Comparison of ENCODE assay signal across 37 cellular contexts in genomic region chr6:127980996-127981395, GRCh38.
DNase-seq lines count a peak whose midpoint lies in the region; ATAC-seq, FAIRE-seq and TF ChIP-seq lines count a peak whose summit lies in the region.
"Had no signal": no experiment of that assay in that cellular context is flagged by ENCODE, and none has a peak within 500 bp of the region (broad histone marks: within the 10 kb centered on the region; RNA-seq: fewer than 3 reads in every experiment).

No MANE protein-coding gene starts in this region.

- H3K36me3 Mint-ChIP-seq in CD8-positive, alpha-beta T cell, result peaks cover 25% of the 10 kb centered on the region
- H3K36me3 Mint-ChIP-seq in activated CD8-positive, alpha-beta T cell treated with anti-CD3 and anti-CD28 coated beads for 36 hours (ENCODE audit: low read depth), result peaks cover 60% of the 10 kb centered on the region

- no peak for ATAC-seq in CD8-positive, alpha-beta T cell
- no peak for ATAC-seq in activated CD8-positive, alpha-beta T cell treated with anti-CD3 and anti-CD28 coated beads for 36 hours
- ATAC-seq in GM18861 (IDR thresholded peaks at IDR 0.05; ENCODE audit: unreplicated experiment) (no peak), HG02884 (IDR thresholded peaks at IDR 0.05; ENCODE audit: unreplicated experiment) (no peak)
- ATAC-seq: foreskin keratinocyte; naive thymus-derived CD4-positive, alpha-beta T cell; WTC11 had no signal

- H3K9me3 ChIP-seq in CD8-positive, alpha-beta T cell (ENCODE audit: low read length), result no peaks in the 10 kb centered on the region
- H3K9me3 ChIP-seq: BLaER1, esophagus muscularis mucosa, left ventricle myocardium inferior, upper lobe of left lung had no signal

- no peak for TF ChIP-seq CTCF in CD8-positive, alpha-beta T cell (IDR thresholded peaks at IDR 0.05)
- TF ChIP-seq CTCF in activated CD8-positive, alpha-beta T cell treated with anti-CD3 and anti-CD28 coated beads for 36 hours (IDR thresholded peaks at IDR 0.05), result no peak
- TF ChIP-seq CTCF in D721Med (IDR thresholded peaks at IDR 0.05; ENCODE audit: insufficient read depth, missing control alignments), result no peak

- H3K27ac Mint-ChIP-seq in CD8-positive, alpha-beta T cell, result peak overlapping the region; percentile 78
- H3K27ac Mint-ChIP-seq in activated CD8-positive, alpha-beta T cell treated with anti-CD3 and anti-CD28 coated beads for 36 hours, result peak overlapping the region; percentile 23
- H3K27ac Mint-ChIP-seq: activated naive CD4-positive, alpha-beta T cell treated with anti-CD3 and anti-CD28 coated beads, Interleukin-2, amount 50 U/mL, for 24 hours; activated T-helper 2 cell treated with anti-CD3 and anti-CD28 coated beads, Interferon-gamma antibody, Interleukin-2, Interleukin-4, amounts not matched to agents 10 μg/mL and 5 μg/mL and 100 μg/mL, durations not matched to agents 14 hours and 24 hours and 36 hours; dendritic cell treated with granulocyte-macrophage colony-stimulating factor and Interleukin-4, amounts not matched to agents 40 ng/mL and 50 ng/mL, for 4 days; naive thymus-derived CD4-positive, alpha-beta T cell; WTC11 had no signal

- peaks cover 40% of the 10 kb centered on the region for H3K4me1 ChIP-seq in CD8-positive, alpha-beta T cell (ENCODE audit: insufficient read depth, low read length)
- H3K4me1 ChIP-seq: BLaER1, esophagus muscularis mucosa, foreskin keratinocyte, left ventricle myocardium inferior, upper lobe of left lung had no signal

- CTCF ChIA-PET in CD8-positive, alpha-beta T cell (lab: Charles Lee), result no interaction called here
- CTCF ChIA-PET in activated CD8-positive, alpha-beta T cell treated with anti-CD3 and anti-CD28 coated beads for 36 hours (lab: Charles Lee), result interaction anchor here (1.2 to 3.0 kb wide), 3 partner anchors 58 to 126 kb away, joined by 3 to 11 read pairs (median 3); no protein-coding TSS in a partner anchor

- peak overlapping the region; percentile 76 for H3K4me3 Mint-ChIP-seq in CD8-positive, alpha-beta T cell
- peak overlapping the region; percentile 53 for H3K4me3 Mint-ChIP-seq in activated CD8-positive, alpha-beta T cell treated with anti-CD3 and anti-CD28 coated beads for 36 hours
- H3K4me3 Mint-ChIP-seq: activated naive CD4-positive, alpha-beta T cell treated with anti-CD3 and anti-CD28 coated beads, Interleukin-2, amount 50 U/mL, for 24 hours; dendritic cell treated with granulocyte-macrophage colony-stimulating factor and Interleukin-4, amounts not matched to agents 40 ng/mL and 50 ng/mL, for 4 days; H9; naive thymus-derived CD4-positive, alpha-beta T cell; WTC11 had no signal

- H3K4me3 ChIP-seq in CD8-positive, alpha-beta T cell (ENCODE audit: low read depth, low read length), result peak overlapping the region; percentile 3
- H3K4me3 ChIP-seq: BLaER1, esophagus muscularis mucosa, left ventricle myocardium inferior, PC-9, smooth muscle cell, upper lobe of left lung had no signal

- POLR2A ChIA-PET in CD8-positive, alpha-beta T cell (lab: Charles Lee), result interaction anchor here (1.3 to 2.3 kb wide), 2 partner anchors 9 to 46 kb away, joined by 4 to 7 read pairs; no protein-coding TSS in a partner anchor
- POLR2A ChIA-PET in activated CD8-positive, alpha-beta T cell treated with anti-CD3 and anti-CD28 coated beads for 36 hours (lab: Charles Lee), result no interaction called here

- H3K9me3 Mint-ChIP-seq in CD8-positive, alpha-beta T cell, result no peaks in the 10 kb centered on the region
- peaks cover 11% of the 10 kb centered on the region for H3K9me3 Mint-ChIP-seq in activated CD8-positive, alpha-beta T cell treated with anti-CD3 and anti-CD28 coated beads for 36 hours
- H3K9me3 Mint-ChIP-seq: activated naive CD4-positive, alpha-beta T cell treated with anti-CD3 and anti-CD28 coated beads, Interleukin-2, amount 50 U/mL, for 24 hours; dendritic cell treated with granulocyte-macrophage colony-stimulating factor and Interleukin-4, amounts not matched to agents 40 ng/mL and 50 ng/mL, for 4 days; H9; WTC11 had no signal

- H3K27me3 ChIP-seq in CD8-positive, alpha-beta T cell (ENCODE audit: insufficient read depth, low read length), result no peaks in the 10 kb centered on the region
- H3K27me3 ChIP-seq: BLaER1, esophagus muscularis mucosa, foreskin keratinocyte, upper lobe of left lung had no signal

- FAIRE-seq in frontal cortex (lab: Jason Lieb, UNC) (peak; percentile 93), D721Med (lab: Jason Lieb, UNC) (no peak)

- H3K27me3 Mint-ChIP-seq in CD8-positive, alpha-beta T cell (ENCODE audit: low read depth), result no peaks in the 10 kb centered on the region
- H3K27me3 Mint-ChIP-seq in activated CD8-positive, alpha-beta T cell treated with anti-CD3 and anti-CD28 coated beads for 36 hours, result no peaks in the 10 kb centered on the region
- H3K27me3 Mint-ChIP-seq: activated naive CD4-positive, alpha-beta T cell treated with anti-CD3 and anti-CD28 coated beads, Interleukin-2, amount 50 U/mL, for 24 hours; dendritic cell treated with granulocyte-macrophage colony-stimulating factor and Interleukin-4, amounts not matched to agents 40 ng/mL and 50 ng/mL, for 4 days; naive thymus-derived CD4-positive, alpha-beta T cell had no signal

- H3K4me1 Mint-ChIP-seq in CD8-positive, alpha-beta T cell (ENCODE audit: low read depth), result peaks cover 61% of the 10 kb centered on the region
- H3K4me1 Mint-ChIP-seq in activated CD8-positive, alpha-beta T cell treated with anti-CD3 and anti-CD28 coated beads for 36 hours (ENCODE audit: low read depth), result peaks cover 58% of the 10 kb centered on the region

- H3K27ac ChIP-seq in CD8-positive, alpha-beta T cell (ENCODE audit: low read depth, low read length), result peak overlapping the region; percentile 0
- H3K27ac ChIP-seq: BLaER1, esophagus muscularis mucosa, foreskin keratinocyte, HL-60, left ventricle myocardium inferior, PC-9, upper lobe of left lung had no signal

- no peak for DNase-seq in CD8-positive, alpha-beta T cell
- no peak for DNase-seq in activated CD8-positive, alpha-beta T cell treated with anti-CD3 and anti-CD28 coated beads for 36 hours
- DNase-seq in frontal cortex (ENCODE audit: low spot score in 2 of 2) (peak in 1 of 2 donors; percentile 6), nucleus accumbens (lab: John Stamatoyannopoulos, UW) (peak in 32 of 56 donors; percentile 2 to 66 (median 37)), D721Med (ENCODE audit: insufficient read length, low spot score) (no peak)
- DNase-seq: activated CD4-positive, alpha-beta T cell treated with anti-CD3 and anti-CD28 coated beads, Interleukin-2, amount 50 U/mL, for 1 hour; activated CD8-positive, alpha-beta memory T cell treated with anti-CD3 and anti-CD28 coated beads, Interleukin-2, amount 50 U/mL, for 48 hours; central memory CD4-positive, alpha-beta T cell; DMS79 treated with DMSO at 0.1 percent for 48 hours; foreskin keratinocyte; GF-D8; H9; islet precursor cell; Kasumi-1; left ventricle myocardium inferior; naive thymus-derived CD4-positive, alpha-beta T cell; NCI-H1436; NCI-H2107; NCI-H510A treated with DMSO at 0.1 percent for 48 hours; NK-92 treated with Interleukin-12 subunit alpha and Interleukin-12 subunit beta, amount 100 ng/mL, for 24 hours; PC-9; retina; SHP77; stimulated activated CD4-positive, alpha-beta T cell treated with anti-CD3 and anti-CD28 coated beads, Interleukin-1b, Interleukin-23, amount 100 ng/mL, for 48 hours; stimulated activated CD8-positive, alpha-beta memory T cell treated with anti-CD3 and anti-CD28 coated beads, Interleukin-4, amount 100 ng/mL, for 48 hours; T1000; upper lobe of left lung had no signal

- intact Hi-C loops in CD8-positive, alpha-beta T cell (cut with DNase I, micrococcal nuclease), result no loop called here
- intact Hi-C loops in activated CD8-positive, alpha-beta T cell treated with anti-CD3 and anti-CD28 coated beads for 36 hours (cut with micrococcal nuclease), result no loop called here

- H3K36me3 ChIP-seq in CD8-positive, alpha-beta T cell (ENCODE audit: insufficient read depth, low read length), result no peaks in the 10 kb centered on the region

Comparison
In these comparisons a context has a peak if more than half of its experiments do, and no peak if none do; other contexts are left out.
1. DNase-seq: peak in nucleus accumbens (32 of 56); none in CD8-positive, alpha-beta T cell (0 of 7), activated CD8-positive, alpha-beta T cell treated with anti-CD3 and anti-CD28 coated beads for 36 hours (single experiment) and D721Med (single experiment).